33 cellular contexts compared by ENCODE assay signal in genomic region chr5:107941036-107941435, GRCh38.
"Had no signal": no experiment of that assay in that cellular context is flagged by ENCODE, and none has a peak within 500 bp of the region (broad histone marks: within the 10 kb centered on the region; RNA-seq: fewer than 3 reads in every experiment).

No MANE protein-coding gene starts in this region.

- H3K4me3 ChIP-seq: adrenal gland, body of pancreas, breast epithelium had no signal

- H3K9me3 ChIP-seq: adrenal gland, body of pancreas, breast epithelium had no signal

- ATAC-seq: activated CD8-positive, alpha-beta T cell treated with anti-CD3 and anti-CD28 coated beads for 36 hours; activated naive CD4-positive, alpha-beta T cell treated with anti-CD3 and anti-CD28 coated beads, Interleukin-2, amount 50 U/mL, for 72 hours; activated T-cell treated with anti-CD3 and anti-CD28 coated beads, Interleukin-2, amount 50 U/mL, for 4 hours; activated T-cell treated with anti-CD3 and anti-CD28 coated beads, Interleukin-2, amount 50 U/mL, for 72 hours; activated T-helper 17 cell treated with anti-CD3 and anti-CD28 coated beads, Interleukin-2, amount 50 U/mL, for 72 hours; body of pancreas had no signal

- H3K36me3 ChIP-seq: adrenal gland, brain microvascular endothelial cell, breast epithelium had no signal

- H3K27me3 ChIP-seq: adrenal gland, body of pancreas, brain microvascular endothelial cell, breast epithelium had no signal

- H3K4me1 ChIP-seq: body of pancreas, breast epithelium had no signal

- H3K27ac ChIP-seq: adrenal gland, body of pancreas, brain microvascular endothelial cell, breast epithelium, VCaP had no signal

- DNase-seq: activated B cell treated with CpG ODN at 0.5 μM for 24 hours; activated CD4-positive, alpha-beta memory T cell treated with anti-CD3 and anti-CD28 coated beads for 36 hours; activated CD4-positive, alpha-beta T cell treated with anti-CD3 and anti-CD28 coated beads for 4 hours; activated CD4-positive, alpha-beta T cell treated with anti-CD3 and anti-CD28 coated beads, Interleukin-2, amount 50 U/mL, for 1 hour; activated CD4-positive, alpha-beta T cell treated with anti-CD3 and anti-CD28 coated beads, Interleukin-2, amount 50 U/mL, for 4 hours; activated CD4-positive, CD25-positive, alpha-beta regulatory T cell treated with anti-CD3 and anti-CD28 coated beads, Interleukin-2, amount 50 U/mL, for 72 hours; activated CD8-positive, alpha-beta memory T cell treated with anti-CD3 and anti-CD28 coated beads, Interleukin-2, amount 50 U/mL, for 4 hours; activated CD8-positive, alpha-beta T cell treated with anti-CD3 and anti-CD28 coated beads for 36 hours; activated effector memory CD4-positive, alpha-beta T cell treated with anti-CD3 and anti-CD28 coated beads, Interleukin-2, amount 50 U/mL, for 16 hours; activated gamma-delta T cell treated with Interleukin-2 at 50 U/mL for 16 hours; activated naive CD4-positive, alpha-beta T cell; activated naive CD4-positive, alpha-beta T cell treated with anti-CD3 and anti-CD28 coated beads for 36 hours; activated naive CD4-positive, alpha-beta T cell treated with anti-CD3 and anti-CD28 coated beads, Interleukin-2, amount 50 U/mL, for 16 hours; activated naive CD8-positive, alpha-beta T cell treated with anti-CD3 and anti-CD28 coated beads for 36 hours; activated T-cell treated with anti-CD3 and anti-CD28 coated beads for 4 hours; activated T-cell treated with anti-CD3 and anti-CD28 coated beads, Interleukin-2, amount 50 U/mL, for 1 hour; activated T-cell treated with anti-CD3 and anti-CD28 coated beads, Interleukin-2, amount 50 U/mL, for 4 hours; activated T-cell treated with anti-CD3 and anti-CD28 coated beads, Interleukin-2, amount 50 U/mL, for 72 hours; adrenal gland; amniotic stem cell; aorta; body of pancreas; brain microvascular endothelial cell; central memory CD4-positive, alpha-beta T cell; T-helper 2 cell; T-helper 9 cell had no signal

- FAIRE-seq: astrocyte, colon, TTC549 had no signal
